ENCODE assay signal across 8 cellular contexts in genomic region chr2:73981081-73981968, GRCh38. TPM values are rescaled to one million over a fixed set of nuclear protein-coding genes. Genes with fewer than 3 reads are reported as not detected.
A peak's percentile ranks its signal among the peaks of the same experiment; 100 is the strongest.
DNase-seq lines count a peak whose midpoint lies in the region; ATAC-seq and TF ChIP-seq lines count a peak whose summit lies in the region.

No MANE protein-coding gene starts in this region.

- H3K4ac ChIP-seq in mesendoderm (ENCODE audit: low read depth, low read length): no peak overlapping the region

- no peak overlapping the region for H2BK15ac ChIP-seq in mesendoderm (replicated peaks; ENCODE audit: low read depth)

- peak overlapping the region; percentile 49 for H3K4me2 ChIP-seq in mesendoderm (ENCODE audit: low read length)

- TF ChIP-seq CTCF in choroid plexus epithelial cell (conservative IDR thresholded peaks at IDR 0.05; ENCODE audit: low read depth, low read length): no peak

- H3K4me1 ChIP-seq in mesendoderm (ENCODE audit: control insufficient read depth, low read depth, low read length): peaks cover 11% of the 10 kb centered on the region
- H3K4me1 ChIP-seq in urinary bladder (ENCODE audit: insufficient read depth): no peaks in the 10 kb centered on the region

- peaks cover 3% of the 10 kb centered on the region for H3K79me1 ChIP-seq in mesendoderm (ENCODE audit: low read length)

- H3K27ac ChIP-seq in mesendoderm (ENCODE audit: low read depth, low read length): no peak overlapping the region
- peak overlapping the region; percentile 33 for H3K27ac ChIP-seq in urinary bladder (ENCODE audit: low read depth)

- H4K8ac ChIP-seq in mesendoderm (ENCODE audit: low read depth, low read length): no peak overlapping the region

- peaks cover 5% of the 10 kb centered on the region for H3K79me2 ChIP-seq in mesendoderm (ENCODE audit: control insufficient read depth, insufficient read depth, low read length)

- DNase-seq in ELF-1 (ENCODE audit: low read depth, low spot score) (peak; percentile 90), H7 (peak; percentile 88), RPMI7951 (ENCODE audit: low read depth) (peak; percentile 45), choroid plexus epithelial cell (ENCODE audit: low read depth) (no peak), mesendoderm (peak; percentile 82), cerebellum (ENCODE audit: low spot score) (no peak)

- no CpG with 5 or more reads among the region's 31 CpGs for WGBS in mesendoderm (ENCODE audit: extremely low coverage, insufficient coverage, low lambda C conversion rate)
- WGBS in urinary bladder: 13% methylated on average over 31 of the region's 31 CpGs

- H2BK5ac ChIP-seq in mesendoderm (ENCODE audit: low read length): no peak overlapping the region

- H2AK5ac ChIP-seq in mesendoderm (ENCODE audit: low read length): no peak overlapping the region

- H3K27me3 ChIP-seq in H7 (ENCODE audit: control insufficient read depth, insufficient read depth, low read length): peaks cover 40% of the 10 kb centered on the region
- H3K27me3 ChIP-seq in mesendoderm (ENCODE audit: insufficient read depth, low read length, poor library complexity): no peaks in the 10 kb centered on the region

- no peak overlapping the region for H3K18ac ChIP-seq in mesendoderm (ENCODE audit: low read length)

- H2BK120ac ChIP-seq in mesendoderm (ENCODE audit: low read depth, low read length): no peak overlapping the region

- H3K56ac ChIP-seq in mesendoderm (ENCODE audit: low read length): peak overlapping the region; percentile 83

- H3K4me3 ChIP-seq in H7 (ENCODE audit: insufficient read depth, low read depth, low read length): peak overlapping the region; percentile 39
- H3K4me3 ChIP-seq in choroid plexus epithelial cell (ENCODE audit: low read depth, low read length): peak overlapping the region; percentile 29
- peak overlapping the region; percentile 44 for H3K4me3 ChIP-seq in mesendoderm (ENCODE audit: low read length)
- H3K4me3 ChIP-seq in urinary bladder (ENCODE audit: low read depth, low read length): peak overlapping the region; percentile 17

- no peak overlapping the region for H4K5ac ChIP-seq in mesendoderm (ENCODE audit: low read length)

- no peak overlapping the region for H3K23ac ChIP-seq in mesendoderm (ENCODE audit: low read length)

- H3K9ac ChIP-seq in mesendoderm (ENCODE audit: low read length): peak overlapping the region; percentile 68

- no peak for ATAC-seq in HG03460 (IDR thresholded peaks at IDR 0.05; ENCODE audit: unreplicated experiment)

- H3K36me3 ChIP-seq in H7 (replicated peaks; ENCODE audit: control insufficient read depth, insufficient read depth, low read length) (no peaks in the 10 kb centered on the region), mesendoderm (ENCODE audit: control insufficient read depth, insufficient read depth, low read length) (no peaks in the 10 kb centered on the region), urinary bladder (ENCODE audit: insufficient read depth) (no peaks in the 10 kb centered on the region)

RNA-seq across cellular contexts. Expression of gene TET3, which starts 3.4 kb away (rescaled TPM):
- 7.2 and 7.3 TPM in 2 replicates for total RNA-seq in H7 (2014; rRNA removed; shearing (Covaris generic))
- total RNA-seq in RPMI7951 (2014; rRNA removed; shearing (Covaris generic)): 3.4 and 3.6 TPM in 2 replicates
- polyA plus RNA-seq in mesendoderm (2013, experiment 1 of 2): 7.5 TPM
- polyA plus RNA-seq in mesendoderm (2013, experiment 2 of 2): 6.9 TPM
- total RNA-seq in urinary bladder (9.1 TPM), cerebellum (22.0 TPM)
- polyA plus RNA-seq in urinary bladder: 2.5 TPM

RNA-seq across cellular contexts. Expression of gene DGUOK, which starts 54.6 kb away (rescaled TPM):
- total RNA-seq in H7 (2014; rRNA removed; shearing (Covaris generic)): 80.7 and 82.9 TPM in 2 replicates
- 161 and 169 TPM in 2 replicates for total RNA-seq in RPMI7951 (2014; rRNA removed; shearing (Covaris generic))
- 137 TPM for polyA plus RNA-seq in mesendoderm (2013, experiment 1 of 2)
- polyA plus RNA-seq in mesendoderm (2013, experiment 2 of 2): 137 TPM
- total RNA-seq in urinary bladder (34.2 TPM), cerebellum (39.7 TPM)
- polyA plus RNA-seq in urinary bladder: 82.5 TPM

Comparison
In these comparisons a context has a peak if more than half of its experiments do, and no peak if none do; other contexts are left out.
1. DNase-seq: peak in ELF-1 (single experiment), H7 (single experiment), RPMI7951 (single experiment) and mesendoderm (single experiment); none in choroid plexus epithelial cell (single experiment) and cerebellum (single experiment).
2. Peak in every context shown above with its lines, with median percentiles within 50 percentile points of each other: H3K4me3 ChIP-seq.